Comparison of ENCODE assay signal across 20 cellular contexts in genomic region chr6:150607044-150607650, GRCh38. TPM values are rescaled to one million over a fixed set of nuclear protein-coding genes. Genes with fewer than 3 reads are reported as not detected.
DNase-seq lines count a peak whose midpoint lies in the region; ATAC-seq, FAIRE-seq and TF ChIP-seq lines count a peak whose summit lies in the region.
"Had no signal": no experiment of that assay in that cellular context is flagged by ENCODE, and none has a peak within 500 bp of the region (broad histone marks: within the 10 kb centered on the region; RNA-seq: fewer than 3 reads in every experiment).

No MANE protein-coding gene starts in this region.

- peak; percentile 13 for FAIRE-seq in urothelium cell line (lab: Jason Lieb, UNC)

- no peaks in the 10 kb centered on the region for H3K9me2 ChIP-seq in GM23338 (ENCODE audit: insufficient read depth)

- H3K4me3 Mint-ChIP-seq in nephron (peak overlapping the region; percentile 33 to 52 (median 46)), GM23338 (no peak overlapping the region)

- TF ChIP-seq CTCF in nephron (IDR thresholded peaks at IDR 0.05; ENCODE audit: unreplicated experiment in 3 of 3) (no peak), GM23338 (conservative IDR thresholded peaks at IDR 0.05; ENCODE audit: low read depth in 2 of 2) (no peak)

- H3K27ac ChIP-seq in caudate nucleus (ENCODE audit: low read depth, low read length), result peak overlapping the region; percentile 49
- no peak overlapping the region for H3K27ac ChIP-seq in GM23338 (ENCODE audit: low read depth)

- H3K27ac Mint-ChIP-seq in nephron (peak overlapping the region; percentile 88 to 94 (median 90)), GM23338 (no peak overlapping the region)

- H3K27me3 Mint-ChIP-seq in nephron (ENCODE audit: low read depth) (no peaks in the 10 kb centered on the region), GM23338 (ENCODE audit: insufficient read depth, low read depth, poor library complexity) (peaks cover 6% of the 10 kb centered on the region)

- no peaks in the 10 kb centered on the region for H4K20me1 ChIP-seq in GM23338 (replicated peaks; ENCODE audit: insufficient read depth)

- no peaks in the 10 kb centered on the region for H3K4me1 ChIP-seq in GM23338 (ENCODE audit: insufficient read depth)

- no peaks in the 10 kb centered on the region for H3K9me3 Mint-ChIP-seq in nephron
- no peaks in the 10 kb centered on the region for H3K9me3 Mint-ChIP-seq in GM23338

- DNase-seq in NCI-H2227 treated with DMSO at 0.1 percent for 48 hours (lab: John Stamatoyannopoulos, UW) (peak; percentile 35), NCI-H2227 (lab: John Stamatoyannopoulos, UW; ENCODE audit: unreplicated experiment) (no peak), caudate nucleus (lab: John Stamatoyannopoulos, UW) (no peak), urothelium cell line (ENCODE audit: low spot score) (no peak), GM23338 (ENCODE audit: low spot score) (no peak), GF-D8 (lab: John Stamatoyannopoulos, UW) (no peak)
- DNase-seq: 8988T, COR-L47, DMS 273 treated with DMSO at 0.1 percent for 48 hours, DND-41, GOT3, NCI-H2081, NCI-H510A treated with DMSO at 0.1 percent for 48 hours, NCI-H774, OCI-M1, Right ventricle myocardium superior had no signal

- H2AFZ ChIP-seq in GM23338, result no peak overlapping the region

- peaks cover 9% of the 10 kb centered on the region for H3K36me3 Mint-ChIP-seq in nephron (ENCODE audit: low read depth)
- no peaks in the 10 kb centered on the region for H3K36me3 Mint-ChIP-seq in GM23338 (ENCODE audit: low read depth)

- H3K79me2 ChIP-seq in GM23338 (replicated peaks; ENCODE audit: insufficient read depth), result no peaks in the 10 kb centered on the region

- no peaks in the 10 kb centered on the region for H3K36me3 ChIP-seq in GM23338 (ENCODE audit: insufficient read depth)

- no peak overlapping the region for H3K4me3 ChIP-seq in GM23338

- H3K4me2 ChIP-seq in GM23338, result no peak overlapping the region

- no peak for ATAC-seq in GM23338
- ATAC-seq in GM19395 (IDR thresholded peaks at IDR 0.05; ENCODE audit: unreplicated experiment), result no peak

- H3K4me1 Mint-ChIP-seq in nephron, result peaks cover 56% of the 10 kb centered on the region
- H3K4me1 Mint-ChIP-seq in GM23338, result peaks cover 6% of the 10 kb centered on the region; the same call in 2 of the 3 replicates

- peaks cover 14% of the 10 kb centered on the region for H3K27me3 ChIP-seq in GM23338 (ENCODE audit: insufficient read depth)

- H3F3A ChIP-seq in GM23338 (replicated peaks; ENCODE audit: low read depth), result no peaks in the 10 kb centered on the region

TF ChIP-seq in GM23338, 12 proteins besides CTCF, POLR2A, EP300 and RAD21:
- no peak for TF ChIP-seq REST (IDR thresholded peaks at IDR 0.05; ENCODE audit: unreplicated experiment)
- no peak for TF ChIP-seq ZNF331 (CRISPR knock-in tag; IDR thresholded peaks at IDR 0.05; ENCODE audit: low read depth)
- no peak for TF ChIP-seq POLR2AphosphoS5 (IDR thresholded peaks at IDR 0.05; ENCODE audit: low read depth)

RNA-seq across cellular contexts. Expression of gene PLEKHG1, which starts 7.5 kb away (rescaled TPM):
- 1.0 and 2.5 TPM in 2 replicates for total RNA-seq in GM23338 (2014; rRNA removed; shearing (Covaris generic))
- 0.64 and 0.89 TPM in 2 replicates for polyA plus RNA-seq in GM23338 (2016; fragmentation: Nextera tagmentation; extraction: Ambion mirVana)
- total RNA-seq: G401, LHCN-M2 had no signal
